Comparison of ENCODE assay signal across 16 cellular contexts in genomic region chr7:2711895-2712675, GRCh38. TPM values are rescaled to one million over a fixed set of nuclear protein-coding genes. Genes with fewer than 3 reads are reported as not detected.
"Had no signal": no experiment of that assay in that cellular context is flagged by ENCODE, and none has a peak within 500 bp of the region (broad histone marks: within the 10 kb centered on the region; RNA-seq: fewer than 3 reads in every experiment).

No MANE protein-coding gene starts in this region.

- H3K27me3 ChIP-seq: brain microvascular endothelial cell had no signal

- H3K27ac Mint-ChIP-seq: activated naive CD8-positive, alpha-beta T cell treated with anti-CD3 and anti-CD28 coated beads for 36 hours had no signal

- DNase-seq: activated gamma-delta T cell; activated naive CD8-positive, alpha-beta T cell treated with anti-CD3 and anti-CD28 coated beads for 36 hours; activated T-cell treated with anti-CD3 and anti-CD28 coated beads, Interleukin-2, amount 50 U/mL, for 48 hours; brain microvascular endothelial cell; head of caudate nucleus; posterior cingulate gyrus; right cardiac atrium; SW 1271; WERI-Rb-1 had no signal

- ATAC-seq: left lobe of liver, right cardiac atrium had no signal

- H3K4me3 Mint-ChIP-seq: activated CD4-positive, alpha-beta T cell treated with anti-CD3 and anti-CD28 coated beads for 36 hours; activated naive CD8-positive, alpha-beta T cell treated with anti-CD3 and anti-CD28 coated beads for 36 hours; neural crest cell; type B pancreatic cell had no signal

- H3K36me3 ChIP-seq: WERI-Rb-1 had no signal

- H3K9me3 Mint-ChIP-seq: activated CD4-positive, alpha-beta memory T cell treated with anti-CD3 and anti-CD28 coated beads, Interleukin-2, amount 10 ng/mL, durations not matched to agents 7 days and 5 days; activated naive CD8-positive, alpha-beta T cell treated with anti-CD3 and anti-CD28 coated beads for 36 hours; neural crest cell; type B pancreatic cell had no signal

- FAIRE-seq: endothelial cell of umbilical vein had no signal

- H3K27me3 Mint-ChIP-seq: activated CD4-positive, alpha-beta T cell treated with anti-CD3 and anti-CD28 coated beads for 36 hours; type B pancreatic cell had no signal

- H3K27ac ChIP-seq: brain microvascular endothelial cell, WERI-Rb-1 had no signal

- H3K4me3 ChIP-seq: smooth muscle cell had no signal

- H3K4me2 ChIP-seq: smooth muscle cell had no signal

- H3K36me3 Mint-ChIP-seq: activated naive CD8-positive, alpha-beta T cell treated with anti-CD3 and anti-CD28 coated beads for 36 hours had no signal

RNA-seq across cellular contexts. Expression of gene AMZ1, which starts 24.1 kb away (rescaled TPM):
- total RNA-seq: endothelial cell of umbilical vein, neural crest cell had no signal
- polyA plus RNA-seq: endothelial cell of umbilical vein had no signal
